In genomic region chr1:167797005-167797404, GRCh38 we compare ENCODE assay signal across 8 cellular contexts.
DNase-seq lines count a peak whose midpoint lies in the region; ATAC-seq lines count a peak whose summit lies in the region.

No MANE protein-coding gene starts in this region.

- CTCF ChIA-PET in naive thymus-derived CD4-positive, alpha-beta T cell (lab: Charles Lee): interaction anchor here (1.1 kb wide), 1 partner anchor 14 kb away, joined by 3 read pairs; no protein-coding TSS in a partner anchor

- intact Hi-C loops in naive thymus-derived CD4-positive, alpha-beta T cell (cut with micrococcal nuclease): no loop called here

- H3K4me1 ChIP-seq in naive thymus-derived CD4-positive, alpha-beta T cell (ENCODE audit: control insufficient read depth in 2 of 2, insufficient read depth in 2 of 2, low read length in 2 of 2): no peaks in the 10 kb centered on the region

- peak overlapping the region in 1 of 9 donors; percentile 44 for H3K27ac Mint-ChIP-seq in naive thymus-derived CD4-positive, alpha-beta T cell

- no peaks in the 10 kb centered on the region for H3K27me3 Mint-ChIP-seq in naive thymus-derived CD4-positive, alpha-beta T cell

- no peaks in the 10 kb centered on the region for H3K9me3 Mint-ChIP-seq in naive thymus-derived CD4-positive, alpha-beta T cell

- no peak overlapping the region for H3K27ac ChIP-seq in naive thymus-derived CD4-positive, alpha-beta T cell (ENCODE audit: low read depth, low read length)

- peak; percentile 27 for DNase-seq in H7
- peak; percentile 17 for DNase-seq in SIG-M5 (lab: John Stamatoyannopoulos, UW)
- peak; percentile 99 for DNase-seq in fibroblast of gingiva (ENCODE audit: low read depth)
- DNase-seq in naive thymus-derived CD4-positive, alpha-beta T cell: no peak
- DNase-seq in COR-L47 (lab: John Stamatoyannopoulos, UW): no peak
- DNase-seq in NCI-H2196 treated with DMSO at 0.1 percent for 48 hours (lab: John Stamatoyannopoulos, UW; ENCODE audit: unreplicated experiment): no peak

- H3K36me3 ChIP-seq in H7 (replicated peaks; ENCODE audit: control insufficient read depth, insufficient read depth, low read length): no peaks in the 10 kb centered on the region; the same call in 1 of the 2 replicates
- no peaks in the 10 kb centered on the region for H3K36me3 ChIP-seq in naive thymus-derived CD4-positive, alpha-beta T cell (ENCODE audit: control insufficient read depth in 2 of 3, insufficient read depth in 3 of 3, low read length in 3 of 3)

- H3K4me3 Mint-ChIP-seq in naive thymus-derived CD4-positive, alpha-beta T cell: no peak overlapping the region

- peak; percentile 74 for ATAC-seq in naive thymus-derived CD4-positive, alpha-beta T cell
- ATAC-seq in HG03095 (IDR thresholded peaks at IDR 0.05; ENCODE audit: unreplicated experiment): no peak
- ATAC-seq in HG03460 (IDR thresholded peaks at IDR 0.05; ENCODE audit: unreplicated experiment): no peak

- POLR2A ChIA-PET in naive thymus-derived CD4-positive, alpha-beta T cell (lab: Charles Lee): no interaction called here

- H3K4me3 ChIP-seq in H7 (ENCODE audit: insufficient read depth, low read depth, low read length): no peak overlapping the region
- H3K4me3 ChIP-seq in naive thymus-derived CD4-positive, alpha-beta T cell (ENCODE audit: low read length): no peak overlapping the region

- H3K9me3 ChIP-seq in naive thymus-derived CD4-positive, alpha-beta T cell (ENCODE audit: control insufficient read depth in 2 of 3, low read length in 3 of 3): no peaks in the 10 kb centered on the region

- H3K4me1 Mint-ChIP-seq in naive thymus-derived CD4-positive, alpha-beta T cell: peaks cover 0 to 14% (median 5%) of the 10 kb centered on the region in 7 donors

- H3K36me3 Mint-ChIP-seq in naive thymus-derived CD4-positive, alpha-beta T cell: peaks cover 0 to 3% (median 0%) of the 10 kb centered on the region in 5 donors

- H3K27me3 ChIP-seq in H7 (ENCODE audit: control insufficient read depth, insufficient read depth, low read length): no peaks in the 10 kb centered on the region
- H3K27me3 ChIP-seq in naive thymus-derived CD4-positive, alpha-beta T cell (ENCODE audit: control insufficient read depth in 2 of 2, insufficient read depth in 2 of 2, low read length in 2 of 2): no peaks in the 10 kb centered on the region

Comparison
In these comparisons a context has a peak if more than half of its experiments do, and no peak if none do; other contexts are left out.
1. DNase-seq: peak in H7 (single experiment), SIG-M5 (single experiment) and fibroblast of gingiva (single experiment); none in naive thymus-derived CD4-positive, alpha-beta T cell (0 of 9), COR-L47 (single experiment) and NCI-H2196 treated with DMSO at 0.1 percent for 48 hours (single experiment).